ENCODE assay signal across 10 cellular contexts in genomic region chr1:39107891-39108290, GRCh38.
A peak's percentile ranks its signal among the peaks of the same experiment; 100 is the strongest.
DNase-seq lines count a peak whose midpoint lies in the region; ATAC-seq, FAIRE-seq and TF ChIP-seq lines count a peak whose summit lies in the region.
"Had no signal": no experiment of that assay in that cellular context is flagged by ENCODE, and none has a peak within 500 bp of the region (broad histone marks: within the 10 kb centered on the region; RNA-seq: fewer than 3 reads in every experiment).

No MANE protein-coding gene starts in this region.

- H3K4me3 ChIP-seq in GM08714 (ENCODE audit: low read length) (peak overlapping the region; percentile 83; the same call in 1 of the 2 replicates), psoas muscle (peak overlapping the region; percentile 80), Karpas-422 (ENCODE audit: low read length) (no peak overlapping the region)

- H3K27me3 ChIP-seq in psoas muscle (ENCODE audit: insufficient read depth in 3 of 3, low read length in 2 of 3) (no peaks in the 10 kb centered on the region), Karpas-422 (ENCODE audit: low read length) (0 out of 2 replicates have a peak, but pooled peaks cover 4% of the 10 kb centered on the region)

- H4K20me1 ChIP-seq in Karpas-422 (ENCODE audit: insufficient read depth, low read depth, low read length), result peaks cover 11% of the 10 kb centered on the region; the same call in 1 of the 2 replicates

- no peaks in the 10 kb centered on the region for H3K9me2 ChIP-seq in Karpas-422 (replicated peaks; ENCODE audit: insufficient read depth, low read length)

- ATAC-seq in psoas muscle (no peak), HG03045 (IDR thresholded peaks at IDR 0.05; ENCODE audit: unreplicated experiment) (no peak)

- intact Hi-C loops in psoas muscle (cut with DNase I), result loop anchor here in 1 of 2 donors (5.0 kb wide), 3 partner anchors 34 to 84 kb away; no protein-coding TSS in a partner anchor

- no peaks in the 10 kb centered on the region for H3K9me3 ChIP-seq in psoas muscle
- no peaks in the 10 kb centered on the region for H3K9me3 ChIP-seq in Karpas-422 (ENCODE audit: low read length)

- H2AFZ ChIP-seq in Karpas-422 (ENCODE audit: low read length), result no peak overlapping the region

- TF ChIP-seq CTCF in psoas muscle (IDR thresholded peaks at IDR 0.05), result no peak

- H3K27ac ChIP-seq in psoas muscle, result peak overlapping the region; percentile 92
- no peak overlapping the region for H3K27ac ChIP-seq in Karpas-422 (ENCODE audit: low read length)

- FAIRE-seq in RCC 7860 (lab: Jason Lieb, UNC), result no peak

- DNase-seq in RCC 7860 (ENCODE audit: low spot score), result peak; percentile 9
- DNase-seq in globus pallidus (ENCODE audit: low spot score), result peak; percentile 57
- no peak for DNase-seq in psoas muscle
- DNase-seq in Karpas-422, result no peak
- DNase-seq in activated T-cell treated with anti-CD3 and anti-CD28 coated beads, Interleukin-2, amount 50 U/mL, for 48 hours, result no peak
- DNase-seq in retina, result no peak
- DNase-seq: GOT3, naive B cell had no signal

- no peak overlapping the region for H3K4me2 ChIP-seq in Karpas-422 (ENCODE audit: low read depth, low read length, poor library complexity, severe bottlenecking)

- H3K4me1 ChIP-seq in psoas muscle (peaks cover 60% of the 10 kb centered on the region), Karpas-422 (ENCODE audit: low read length) (peaks cover 12% of the 10 kb centered on the region)

- H3K79me2 ChIP-seq in Karpas-422 (ENCODE audit: low read length), result no peaks in the 10 kb centered on the region

- H3K36me3 ChIP-seq in psoas muscle (ENCODE audit: insufficient read depth in 1 of 2, low read depth in 1 of 2) (peaks cover 0 to 2% of the 10 kb centered on the region in 2 donors), Karpas-422 (ENCODE audit: insufficient read depth, low read length) (no peaks in the 10 kb centered on the region)

- H3K9ac ChIP-seq in Karpas-422 (ENCODE audit: low read length), result no peak overlapping the region

Comparison
In these comparisons a context has a peak if more than half of its experiments do, and no peak if none do; other contexts are left out.
1. DNase-seq: peak in RCC 7860 (single experiment) and globus pallidus (single experiment); none in psoas muscle (0 of 2), Karpas-422 (single experiment), activated T-cell treated with anti-CD3 and anti-CD28 coated beads, Interleukin-2, amount 50 U/mL, for 48 hours (0 of 2) and retina (single experiment).